ENCODE assay signal across 22 cellular contexts in genomic region chr6:157966597-157966977, GRCh38.
"Had no signal": no experiment of that assay in that cellular context is flagged by ENCODE, and none has a peak within 500 bp of the region (broad histone marks: within the 10 kb centered on the region; RNA-seq: fewer than 3 reads in every experiment).

No MANE protein-coding gene starts in this region.

- H3K9ac ChIP-seq: SK-N-SH had no signal

- H3K4me3 ChIP-seq: coronary artery, esophagus muscularis mucosa, heart right ventricle, suprapubic skin had no signal

- H3K4me1 ChIP-seq: esophagus muscularis mucosa, suprapubic skin had no signal

- DNase-seq: activated CD4-positive, alpha-beta memory T cell treated with anti-CD3 and anti-CD28 coated beads, Interleukin-2, amount 10 ng/mL, durations not matched to agents 7 days and 5 days; activated CD4-positive, alpha-beta T cell treated with anti-CD3 and anti-CD28 coated beads for 36 hours; activated CD8-positive, alpha-beta memory T cell treated with anti-CD3 and anti-CD28 coated beads, Interleukin-2, amount 10 ng/mL, durations not matched to agents 7 days and 5 days; activated naive CD4-positive, alpha-beta T cell treated with Interleukin-2 at 50 U/mL for 16 hours; activated naive CD8-positive, alpha-beta T cell treated with anti-CD3 and anti-CD28 coated beads, Interleukin-2, amount 10 ng/mL, durations not matched to agents 7 days and 5 days; amygdala; brain microvascular endothelial cell; effector CD4-positive, alpha-beta T cell; heart right ventricle; mesenchymal stem cell; occipital lobe; retina; SK-N-SH; trophoblast cell had no signal

- H3K9me3 Mint-ChIP-seq: central memory CD8-positive, alpha-beta T cell; nephron; stimulated activated naive CD8-positive, alpha-beta T cell treated with anti-CD3 and anti-CD28 coated beads, Interleukin-15, Interleukin-2, amounts not matched to agents 100 ng/mL and 50 ng/mL, for 24 hours had no signal

- H3K36me3 Mint-ChIP-seq: WTC11 had no signal

- ATAC-seq: activated CD4-positive, alpha-beta T cell treated with anti-CD3 and anti-CD28 coated beads for 36 hours; activated CD8-positive, alpha-beta memory T cell treated with anti-CD3 and anti-CD28 coated beads, Interleukin-2, amount 10 ng/mL, durations not matched to agents 7 days and 5 days; heart right ventricle had no signal

- H3K27ac Mint-ChIP-seq: activated CD4-positive, alpha-beta memory T cell treated with anti-CD3 and anti-CD28 coated beads, Interleukin-2, amount 10 ng/mL, durations not matched to agents 7 days and 5 days; activated CD4-positive, alpha-beta T cell treated with anti-CD3 and anti-CD28 coated beads for 36 hours; activated CD8-positive, alpha-beta memory T cell treated with anti-CD3 and anti-CD28 coated beads, Interleukin-2, amount 10 ng/mL, durations not matched to agents 7 days and 5 days; activated naive CD8-positive, alpha-beta T cell treated with anti-CD3 and anti-CD28 coated beads, Interleukin-2, amount 10 ng/mL, durations not matched to agents 7 days and 5 days; activated T-helper 2 cell treated with anti-CD3 and anti-CD28 coated beads, Interferon-gamma antibody, Interleukin-2, Interleukin-4, amounts not matched to agents 10 μg/mL and 5 μg/mL and 100 μg/mL, durations not matched to agents 14 hours and 24 hours and 36 hours; nephron; stimulated activated naive CD8-positive, alpha-beta T cell treated with anti-CD3 and anti-CD28 coated beads, Interleukin-15, Interleukin-2, amounts not matched to agents 100 ng/mL and 50 ng/mL, for 24 hours had no signal

- H3K27ac ChIP-seq: brain microvascular endothelial cell, coronary artery, esophagus muscularis mucosa, heart right ventricle, suprapubic skin had no signal

- H3K4me3 Mint-ChIP-seq: activated CD4-positive, alpha-beta memory T cell treated with anti-CD3 and anti-CD28 coated beads, Interleukin-2, amount 10 ng/mL, durations not matched to agents 7 days and 5 days; activated CD4-positive, alpha-beta T cell treated with anti-CD3 and anti-CD28 coated beads for 36 hours; activated CD8-positive, alpha-beta memory T cell treated with anti-CD3 and anti-CD28 coated beads, Interleukin-2, amount 10 ng/mL, durations not matched to agents 7 days and 5 days; activated naive CD8-positive, alpha-beta T cell treated with anti-CD3 and anti-CD28 coated beads, Interleukin-2, amount 10 ng/mL, durations not matched to agents 7 days and 5 days; central memory CD8-positive, alpha-beta T cell; nephron; stimulated activated naive CD8-positive, alpha-beta T cell treated with anti-CD3 and anti-CD28 coated beads, Interleukin-15, Interleukin-2, amounts not matched to agents 100 ng/mL and 50 ng/mL, for 24 hours; WTC11 had no signal

- H3K27me3 Mint-ChIP-seq: activated CD4-positive, alpha-beta T cell treated with anti-CD3 and anti-CD28 coated beads for 36 hours had no signal

- H3K27me3 ChIP-seq: brain microvascular endothelial cell, esophagus muscularis mucosa, heart right ventricle, suprapubic skin had no signal

- H3K9me3 ChIP-seq: esophagus muscularis mucosa, heart right ventricle, SK-N-SH, suprapubic skin had no signal

- H3K36me3 ChIP-seq: brain microvascular endothelial cell, esophagus muscularis mucosa, heart right ventricle, suprapubic skin had no signal
